ENCODE assay signal across 9 cellular contexts in the genomic region with DNA sequence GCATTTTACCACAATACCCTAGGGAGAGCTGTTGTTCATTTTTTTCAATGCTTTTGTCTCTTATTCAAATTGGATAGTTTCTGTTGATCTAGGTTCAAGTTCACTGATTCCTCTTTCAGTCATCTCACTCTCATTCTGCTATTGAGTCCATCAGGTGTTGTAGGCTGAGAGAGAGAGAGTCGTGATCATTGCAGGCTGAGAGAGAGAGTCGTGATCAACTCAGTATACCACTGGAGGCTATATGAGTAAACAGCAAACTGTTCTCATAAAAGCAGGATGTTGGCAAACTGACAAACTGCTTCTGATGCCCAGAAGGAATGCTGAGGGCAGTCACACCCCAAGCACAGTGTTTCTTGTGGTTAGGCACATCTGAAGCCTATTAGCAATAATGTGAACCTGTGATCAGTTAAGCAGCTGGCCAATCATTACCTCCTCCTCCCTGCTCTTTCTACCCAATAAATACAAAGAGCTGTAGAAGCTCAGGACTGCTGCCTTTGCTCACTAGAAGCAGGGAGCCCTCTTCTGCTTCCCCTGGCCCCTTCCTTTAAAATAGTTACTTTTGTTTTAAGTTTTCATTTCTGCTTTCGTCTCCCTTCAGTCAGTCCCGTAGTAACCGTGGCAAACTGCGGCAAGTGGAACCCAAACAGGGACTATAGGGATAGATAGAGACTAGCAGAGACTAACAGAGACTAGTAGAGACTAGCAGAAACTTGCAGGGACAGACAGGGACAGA.
DNase-seq lines count a peak whose midpoint lies in the region; ATAC-seq and TF ChIP-seq lines count a peak whose summit lies in the region.
"Had no signal": no experiment of that assay in that cellular context is flagged by ENCODE, and none has a peak within 500 bp of the region (broad histone marks: within the 10 kb centered on the region; RNA-seq: fewer than 3 reads in every experiment).

No MANE protein-coding gene starts in this region.

- ATAC-seq in GM19035 (IDR thresholded peaks at IDR 0.05; ENCODE audit: unreplicated experiment) (peak; percentile 90), HG03159 (IDR thresholded peaks at IDR 0.05; ENCODE audit: unreplicated experiment) (peak; percentile 82), RWPE2 (ENCODE audit: low read depth) (peak; percentile 93)

- H3K79me2 ChIP-seq in ACC112 (ENCODE audit: control insufficient read depth, insufficient read depth, low read length, unreplicated experiment) = no peaks in the 10 kb centered on the region

- 76 to 87% methylated on average over 2 to 5 of the region's 6 CpGs for WGBS in esophagus squamous epithelium, 2 donors

- H3K36me3 ChIP-seq in ACC112 (ENCODE audit: insufficient read depth, low read length) (no peaks in the 10 kb centered on the region), RWPE2 (ENCODE audit: low read depth) (no peaks in the 10 kb centered on the region), esophagus squamous epithelium (no peaks in the 10 kb centered on the region)

- no peaks in the 10 kb centered on the region for H3K9me3 ChIP-seq in RWPE2 (ENCODE audit: severe bottlenecking)
- H3K9me3 ChIP-seq in esophagus squamous epithelium = peaks cover 0 to 6% (median 0%) of the 10 kb centered on the region in 3 donors

- no peak overlapping the region for H3K27ac ChIP-seq in ACC112 (ENCODE audit: low read depth, low read length)
- H3K27ac ChIP-seq in RWPE2 (ENCODE audit: poor library complexity, severe bottlenecking) = peak overlapping the region; percentile 38
- no peak overlapping the region for H3K27ac ChIP-seq in esophagus squamous epithelium

- intact Hi-C loops in esophagus squamous epithelium (cut with DNase I) = no loop called here

- no peaks in the 10 kb centered on the region for H3K4me1 ChIP-seq in ACC112 (ENCODE audit: control insufficient read depth, insufficient read depth, low read length, unreplicated experiment)
- peaks cover 15% of the 10 kb centered on the region for H3K4me1 ChIP-seq in RWPE2 (ENCODE audit: insufficient read depth, poor library complexity, severe bottlenecking)
- no peaks in the 10 kb centered on the region for H3K4me1 ChIP-seq in esophagus squamous epithelium

- TF ChIP-seq CTCF in RWPE2 (IDR thresholded peaks at IDR 0.05; ENCODE audit: poor library complexity, severe bottlenecking) (no peak), esophagus squamous epithelium (IDR thresholded peaks at IDR 0.05) (no peak)

- H2AFZ ChIP-seq in ACC112 (ENCODE audit: low read length, unreplicated experiment) = no peak overlapping the region

- peak overlapping the region; percentile 63 for H3K4me3 ChIP-seq in ACC112 (ENCODE audit: low read depth, low read length)
- H3K4me3 ChIP-seq in RWPE2 (ENCODE audit: severe bottlenecking) = no peak overlapping the region
- H3K4me3 ChIP-seq in esophagus squamous epithelium = peak overlapping the region in 1 of 4 donors; percentile 1

- no peak for TF ChIP-seq POLR2A in esophagus squamous epithelium (IDR thresholded peaks at IDR 0.05)

- H3K27me3 ChIP-seq in ACC112 (ENCODE audit: insufficient read depth, low read length) = no peaks in the 10 kb centered on the region
- H3K27me3 ChIP-seq in RWPE2 (ENCODE audit: insufficient read depth, poor library complexity, severe bottlenecking) = no peaks in the 10 kb centered on the region
- H3K27me3 ChIP-seq in esophagus squamous epithelium = no peaks in the 10 kb centered on the region

- DNase-seq in RWPE2 (ENCODE audit: low spot score) (no peak), AG08396 (ENCODE audit: low spot score) (no peak), T-helper 9 cell (no peak), 8988T (no peak), esophagus squamous epithelium (lab: John Stamatoyannopoulos, UW) (no peak)
- DNase-seq: activated T-cell treated with anti-CD3 and anti-CD28 coated beads, Interleukin-2, amount 50 U/mL, for 1 hour had no signal
